In the genomic region with DNA sequence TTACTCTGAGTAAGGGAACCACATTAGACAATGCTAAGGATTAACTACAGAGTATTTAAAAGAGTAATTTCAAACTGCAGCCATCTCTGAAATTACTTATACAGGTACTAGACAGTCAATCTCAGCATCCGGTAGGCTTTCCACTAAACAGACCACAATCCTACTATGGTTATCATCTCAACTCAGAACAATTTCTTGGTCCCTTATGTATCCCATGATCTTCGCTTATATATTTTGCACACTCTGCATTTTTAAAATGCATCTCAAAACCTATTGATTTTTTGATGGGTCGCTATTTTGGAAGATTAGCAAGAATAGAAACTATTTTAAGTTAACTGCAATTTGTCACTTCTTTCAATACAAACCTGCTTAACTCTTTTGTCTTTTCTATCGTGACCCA, we compare ENCODE assay signal across 1 cellular context.
TF ChIP-seq lines count a peak whose summit lies in the region.

No MANE protein-coding gene starts in this region.

TF ChIP-seq in K562, 482 proteins besides CTCF, POLR2A, EP300 and RAD21 (continued from another document):
- TF ChIP-seq, protein P1, sequence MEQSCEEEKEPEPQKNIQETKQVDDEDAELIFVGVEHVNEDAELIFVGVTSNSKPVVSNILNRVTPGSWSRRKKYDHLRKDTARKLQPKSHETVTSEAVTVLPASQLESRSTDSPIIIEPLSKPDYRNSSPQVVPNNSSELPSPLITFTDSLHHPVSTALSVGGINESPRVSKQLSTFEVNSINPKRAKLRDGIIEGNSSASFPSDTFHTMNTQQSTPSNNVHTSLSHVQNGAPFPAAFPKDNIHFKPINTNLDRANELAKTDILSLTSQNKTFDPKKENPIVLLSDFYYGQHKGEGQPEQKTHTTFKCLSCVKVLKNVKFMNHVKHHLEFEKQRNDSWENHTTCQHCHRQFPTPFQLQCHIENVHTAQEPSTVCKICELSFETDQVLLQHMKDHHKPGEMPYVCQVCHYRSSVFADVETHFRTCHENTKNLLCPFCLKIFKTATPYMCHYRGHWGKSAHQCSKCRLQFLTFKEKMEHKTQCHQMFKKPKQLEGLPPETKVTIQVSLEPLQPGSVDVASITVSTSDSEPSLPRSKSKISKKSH (CRISPR knock-in tag; IDR thresholded peaks at IDR 0.05): no peak
- TF ChIP-seq ZNF316 (IDR thresholded peaks at IDR 0.05) (peak; percentile 97), KAT7 (CRISPR knock-in tag; IDR thresholded peaks at IDR 0.05; ENCODE audit: borderline replicate concordance) (0 out of 2 replicates have a peak, but pooled peaks have one; percentile 15), ILF3 (IDR thresholded peaks at IDR 0.05; ENCODE audit: borderline replicate concordance) (0 out of 2 replicates have a peak, but pooled peaks have one; percentile 26), MAFG (tag; conservative IDR thresholded peaks at IDR 0.05) (peak; percentile 87), ZNF354B (CRISPR knock-in tag; IDR thresholded peaks at IDR 0.05) (no peak)
TF ChIP-seq in K562: peak in this region for 11.
